Comparison of ENCODE assay signal across 29 cellular contexts in the genomic region with DNA sequence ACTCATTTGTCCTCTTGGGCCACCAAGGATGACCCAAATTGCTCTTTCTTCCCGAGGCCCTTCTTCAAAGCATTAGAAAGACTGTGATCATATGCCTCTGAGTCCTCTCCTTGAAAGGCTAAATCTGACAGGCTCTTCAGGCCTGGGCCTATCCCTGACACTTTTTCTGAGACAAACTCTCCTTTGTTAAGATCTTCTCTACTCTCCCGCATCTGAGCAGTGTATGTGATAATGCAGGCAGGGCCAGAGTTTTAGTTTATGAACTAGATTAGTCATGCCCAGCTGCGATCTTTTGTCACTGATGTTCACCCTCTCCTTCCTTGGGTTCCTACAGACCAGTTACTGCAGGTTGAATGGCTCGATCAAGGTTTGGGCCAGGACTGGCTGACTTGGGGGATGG. TPM values are rescaled to one million over a fixed set of nuclear protein-coding genes. Genes with fewer than 3 reads are reported as not detected.
"Had no signal": no experiment of that assay in that cellular context is flagged by ENCODE, and none has a peak within 500 bp of the region (broad histone marks: within the 10 kb centered on the region; RNA-seq: fewer than 3 reads in every experiment).

No MANE protein-coding gene starts in this region.

- H3K27me3 Mint-ChIP-seq: central memory CD8-positive, alpha-beta T cell had no signal

- H3K4me1 ChIP-seq: ascending aorta had no signal

- H3K36me3 Mint-ChIP-seq: activated naive CD4-positive, alpha-beta T cell treated with anti-CD3 and anti-CD28 coated beads, Interleukin-2, amount 50 U/mL, for 72 hours; WTC11 had no signal

- H3K9me3 ChIP-seq: ascending aorta, body of pancreas had no signal

- H3K4me3 ChIP-seq: ascending aorta, body of pancreas had no signal

- H3K27ac ChIP-seq: ascending aorta, body of pancreas, KMS-11 had no signal

- H3K27me3 ChIP-seq: ascending aorta, body of pancreas had no signal

- DNase-seq: activated CD4-positive, alpha-beta T cell treated with anti-CD3 and anti-CD28 coated beads for 48 hours; activated CD4-positive, alpha-beta T cell treated with anti-CD3 and anti-CD28 coated beads, Interleukin-2, amount 50 U/mL, for 4 hours; activated CD4-positive, CD25-positive, alpha-beta regulatory T cell treated with anti-CD3 and anti-CD28 coated beads, Interleukin-2, amount 50 U/mL, for 72 hours; activated CD8-positive, alpha-beta memory T cell treated with anti-CD3 and anti-CD28 coated beads, Interleukin-2, amount 50 U/mL, for 48 hours; activated CD8-positive, alpha-beta T cell treated with anti-CD3 and anti-CD28 coated beads, Interleukin-2, amount 10 ng/mL, durations not matched to agents 7 days and 5 days; activated effector memory CD4-positive, alpha-beta T cell treated with Interleukin-2 at 50 U/mL for 16 hours; activated naive CD4-positive, alpha-beta T cell treated with Interleukin-2 at 50 U/mL for 16 hours; activated naive CD8-positive, alpha-beta T cell treated with anti-CD3 and anti-CD28 coated beads, Interleukin-2, amount 50 U/mL, for 24 hours; activated T-cell treated with anti-CD3 and anti-CD28 coated beads, Interleukin-2, amount 50 U/mL, for 1 hour; amniotic stem cell; body of pancreas; MM.1S; NCI-H1105; NCI-H1436; NCI-H1694 treated with DMSO at 0.1 percent for 48 hours; NCI-H2029 treated with DMSO at 0.1 percent for 48 hours; NCI-H510A treated with DMSO at 0.1 percent for 48 hours; NCI-H69; PC-3; SHP77; T-helper 17 cell; T-helper 9 cell had no signal

- H3K4me2 ChIP-seq: KMS-11 had no signal

- H3K9me3 Mint-ChIP-seq: activated naive CD4-positive, alpha-beta T cell treated with anti-CD3 and anti-CD28 coated beads, Interleukin-2, amount 50 U/mL, for 72 hours; activated naive CD8-positive, alpha-beta T cell treated with anti-CD3 and anti-CD28 coated beads, Interleukin-2, amount 50 U/mL, for 24 hours; activated T-helper 1 cell treated with anti-CD3 and anti-CD28 coated beads, Interleukin-12 subunit alpha, Interleukin-12 subunit beta, Interleukin-2, Interleukin-4 antibody, amounts not matched to agents 30 ng/mL and 10 ng/mL and 1 ng/mL, durations not matched to agents 14 hours and 24 hours and 36 hours; central memory CD8-positive, alpha-beta T cell had no signal

- H3K36me3 ChIP-seq: ascending aorta had no signal

- ATAC-seq: activated CD8-positive, alpha-beta T cell treated with anti-CD3 and anti-CD28 coated beads, Interleukin-2, amount 10 ng/mL, durations not matched to agents 7 days and 5 days; activated naive CD4-positive, alpha-beta T cell treated with anti-CD3 and anti-CD28 coated beads, Interleukin-2, amount 50 U/mL, for 72 hours; activated naive CD8-positive, alpha-beta T cell treated with anti-CD3 and anti-CD28 coated beads, Interleukin-2, amount 50 U/mL, for 24 hours; body of pancreas; PC-3; T-helper 17 cell; WTC11 had no signal

- H3K4me3 Mint-ChIP-seq: activated CD8-positive, alpha-beta T cell treated with anti-CD3 and anti-CD28 coated beads, Interleukin-2, amount 10 ng/mL, durations not matched to agents 7 days and 5 days; activated naive CD8-positive, alpha-beta T cell treated with anti-CD3 and anti-CD28 coated beads, Interleukin-2, amount 50 U/mL, for 24 hours; activated T-helper 1 cell treated with anti-CD3 and anti-CD28 coated beads, Interleukin-12 subunit alpha, Interleukin-12 subunit beta, Interleukin-2, Interleukin-4 antibody, amounts not matched to agents 30 ng/mL and 10 ng/mL and 1 ng/mL, durations not matched to agents 14 hours and 24 hours and 36 hours; central memory CD8-positive, alpha-beta T cell; WTC11 had no signal

- H3K27ac Mint-ChIP-seq: activated CD8-positive, alpha-beta T cell treated with anti-CD3 and anti-CD28 coated beads, Interleukin-2, amount 10 ng/mL, durations not matched to agents 7 days and 5 days; activated naive CD8-positive, alpha-beta T cell treated with anti-CD3 and anti-CD28 coated beads, Interleukin-2, amount 50 U/mL, for 24 hours; activated T-helper 1 cell treated with anti-CD3 and anti-CD28 coated beads, Interleukin-12 subunit alpha, Interleukin-12 subunit beta, Interleukin-2, Interleukin-4 antibody, amounts not matched to agents 30 ng/mL and 10 ng/mL and 1 ng/mL, durations not matched to agents 14 hours and 24 hours and 36 hours; T-helper 17 cell; WTC11 had no signal

- H3K9ac ChIP-seq: KMS-11 had no signal

RNA-seq across cellular contexts. Expression of gene MASP1, which starts 39.2 kb away (rescaled TPM):
- total RNA-seq: activated CD8-positive, alpha-beta T cell treated with anti-CD3 and anti-CD28 coated beads, Interleukin-2, amount 10 ng/mL, durations not matched to agents 7 days and 5 days; activated naive CD4-positive, alpha-beta T cell treated with anti-CD3 and anti-CD28 coated beads, Interleukin-2, amount 50 U/mL, for 72 hours; activated T-helper 1 cell treated with anti-CD3 and anti-CD28 coated beads, Interleukin-12 subunit alpha, Interleukin-12 subunit beta, Interleukin-2, Interleukin-4 antibody, amounts not matched to agents 30 ng/mL and 10 ng/mL and 1 ng/mL, durations not matched to agents 14 hours and 24 hours and 36 hours had no signal

RNA-seq across cellular contexts. Expression of gene RTP1, which starts 55.0 kb away (rescaled TPM):
- total RNA-seq: activated CD8-positive, alpha-beta T cell treated with anti-CD3 and anti-CD28 coated beads, Interleukin-2, amount 10 ng/mL, durations not matched to agents 7 days and 5 days; activated naive CD4-positive, alpha-beta T cell treated with anti-CD3 and anti-CD28 coated beads, Interleukin-2, amount 50 U/mL, for 72 hours; activated T-helper 1 cell treated with anti-CD3 and anti-CD28 coated beads, Interleukin-12 subunit alpha, Interleukin-12 subunit beta, Interleukin-2, Interleukin-4 antibody, amounts not matched to agents 30 ng/mL and 10 ng/mL and 1 ng/mL, durations not matched to agents 14 hours and 24 hours and 36 hours; ascending aorta; body of pancreas; bronchial epithelial cell; PC-3; T-helper 17 cell had no signal
